Comparison of ENCODE assay signal across 9 cellular contexts in genomic region chr11:2940166-2940929, GRCh38. TPM values are rescaled to one million over a fixed set of nuclear protein-coding genes. Genes with fewer than 3 reads are reported as not detected.
A peak's percentile ranks its signal among the peaks of the same experiment; 100 is the strongest.
DNase-seq lines count a peak whose midpoint lies in the region; ATAC-seq, FAIRE-seq and TF ChIP-seq lines count a peak whose summit lies in the region.
"Had no signal": no experiment of that assay in that cellular context is flagged by ENCODE, and none has a peak within 500 bp of the region (broad histone marks: within the 10 kb centered on the region; RNA-seq: fewer than 3 reads in every experiment).

No MANE protein-coding gene starts in this region.

- no peak overlapping the region for H2AFZ ChIP-seq in HepG2 (ENCODE audit: low read length)

- peak overlapping the region; percentile 39 for H3K27ac Mint-ChIP-seq in activated naive CD8-positive, alpha-beta T cell treated with anti-CD3 and anti-CD28 coated beads, Interleukin-2, amount 50 U/mL, for 24 hours

- peaks cover 2 to 22% of the 10 kb centered on the region in 2 experiments; a peak in 3 of 5 replicates for H3K36me3 ChIP-seq in HepG2 (replicated peaks in 1 of 2; ENCODE audit: control insufficient read depth in 1 of 2, insufficient read depth in 2 of 2, low read length in 2 of 2)

- WGBS in HepG2 (ENCODE audit: low lambda C conversion rate), result 67% methylated on average over 5 of the region's 15 CpGs

- H3K4me1 Mint-ChIP-seq in activated naive CD8-positive, alpha-beta T cell treated with anti-CD3 and anti-CD28 coated beads, Interleukin-2, amount 50 U/mL, for 24 hours, result peaks cover 20% of the 10 kb centered on the region

- CTCF ChIA-PET in HepG2 (lab: Yijun Ruan, JAX; ENCODE audit: low intra/inter-chr PET ratio, low total read pairs), result no interaction called here

- H3K4me3 Mint-ChIP-seq in activated naive CD8-positive, alpha-beta T cell treated with anti-CD3 and anti-CD28 coated beads, Interleukin-2, amount 50 U/mL, for 24 hours, result no peak overlapping the region

- H3K27me3 Mint-ChIP-seq in activated naive CD8-positive, alpha-beta T cell treated with anti-CD3 and anti-CD28 coated beads, Interleukin-2, amount 50 U/mL, for 24 hours, result no peaks in the 10 kb centered on the region

- no peak overlapping the region for H3K9ac ChIP-seq in HepG2 (ENCODE audit: insufficient read depth, low read depth, low read length)

- peaks cover 18% of the 10 kb centered on the region for H3K9me3 Mint-ChIP-seq in activated naive CD8-positive, alpha-beta T cell treated with anti-CD3 and anti-CD28 coated beads, Interleukin-2, amount 50 U/mL, for 24 hours

- no peak overlapping the region for H3K4me2 ChIP-seq in HepG2 (ENCODE audit: low read depth, low read length)

- no peaks in the 10 kb centered on the region for H3K79me2 ChIP-seq in HepG2 (ENCODE audit: insufficient read depth, low read length)

- H3K9me3 ChIP-seq in HepG2 (ENCODE audit: low read length), result peaks cover 15% of the 10 kb centered on the region; the same call in 1 of the 2 replicates

- DNase-seq in AG20443 (ENCODE audit: low spot score) (peak; percentile 76), HT-29 (ENCODE audit: low spot score) (peak; percentile 83), HepG2 (ENCODE audit: low spot score) (peak; percentile 46), GM10266 (ENCODE audit: extremely low spot score) (no peak)
- peak; percentile 41 for DNase-seq in activated naive CD8-positive, alpha-beta T cell treated with anti-CD3 and anti-CD28 coated beads, Interleukin-2, amount 50 U/mL, for 24 hours

- in situ Hi-C loops in HepG2 (cut with HindIII; ENCODE audit: extremely low pct_ligation_motif_present, low pct_unique_long_range_greater_than_20kb), result no loop called here

- intact Hi-C loops in HepG2 (cut with micrococcal nuclease; ENCODE audit: unreplicated experiment), result no loop called here

- TF ChIP-seq CTCF in HepG2 (CRISPR knock-in tag; IDR thresholded peaks at IDR 0.05) (no peak), GM10266 (IDR thresholded peaks at IDR 0.05; ENCODE audit: control insufficient read depth, insufficient read depth, low read depth, missing control alignments) (no peak)

- POLR2A ChIA-PET in HepG2 (lab: Yijun Ruan, JAX), result no interaction called here

- TF ChIP-seq POLR2A in HepG2 (IDR thresholded peaks at IDR 0.05; ENCODE audit: insufficient read depth in 1 of 2, low read depth in 2 of 2, low read length in 2 of 2), result 0 out of 4 replicates have a peak, but pooled peaks have one; percentile 23 to 27

- peaks cover 12% of the 10 kb centered on the region; the same call in 1 of the 2 replicates for H4K20me1 ChIP-seq in HepG2 (ENCODE audit: insufficient read depth, low read length)

- BruUV-seq in HepG2 (replicated peaks; lab: Mats Ljungman, UMichigan), result no TSS peak

- H3K4me1 ChIP-seq in HepG2 (ENCODE audit: insufficient read depth, low read length), result peaks cover 14% of the 10 kb centered on the region

- TF ChIP-seq EP300 in HepG2 (IDR thresholded peaks at IDR 0.05; ENCODE audit: low read depth in 2 of 2, low read length in 2 of 2) (no peak), HepG2 (CRISPR knock-in tag; IDR thresholded peaks at IDR 0.05; ENCODE audit: borderline replicate concordance) (no peak)

- H3K36me3 Mint-ChIP-seq in activated naive CD8-positive, alpha-beta T cell treated with anti-CD3 and anti-CD28 coated beads, Interleukin-2, amount 50 U/mL, for 24 hours (ENCODE audit: low read depth), result peaks cover 33% of the 10 kb centered on the region

- no peak for TF ChIP-seq RAD21 in HepG2 (CRISPR knock-in tag; IDR thresholded peaks at IDR 0.05)

- no peaks in the 10 kb centered on the region for H3K27me3 ChIP-seq in HepG2 (ENCODE audit: control insufficient read depth in 1 of 2, insufficient read depth in 2 of 2, low read length in 2 of 2)

- peak; percentile 60 for ATAC-seq in activated naive CD8-positive, alpha-beta T cell treated with anti-CD3 and anti-CD28 coated beads, Interleukin-2, amount 50 U/mL, for 24 hours
- peak; percentile 56 for ATAC-seq in HepG2
- ATAC-seq in HG03439 (IDR thresholded peaks at IDR 0.05; ENCODE audit: unreplicated experiment), result no peak
- no peak for ATAC-seq in HG03469 (IDR thresholded peaks at IDR 0.05; ENCODE audit: unreplicated experiment)
- ATAC-seq in GM18498 (IDR thresholded peaks at IDR 0.05; ENCODE audit: unreplicated experiment), result no peak

- H3K4me3 ChIP-seq in HepG2 (replicated peaks in 1 of 3; ENCODE audit: insufficient read depth in 1 of 3, low read depth in 2 of 3, low read length in 3 of 3), result no peak overlapping the region

- no peak for FAIRE-seq in HepG2 (lab: Jason Lieb, UNC)
- FAIRE-seq: islet of Langerhans had no signal

- H3K27ac ChIP-seq in HepG2 (ENCODE audit: extremely low read length, insufficient read depth, low read length), result peak overlapping the region; percentile 13

RNA-seq across cellular contexts. Expression of gene PHLDA2, which starts 11.1 kb away (rescaled TPM):
- 345 and 406 TPM in 2 replicates for total RNA-seq in HT-29 (2014; rRNA removed; shearing (Covaris generic))
- 0.36 and 0.55 TPM in 2 replicates for total RNA-seq in HepG2 (2016; rRNA removed; fragmentation: Illumina TruSeq; extraction: Trizol)
- 0.40 TPM in 1 of 2 replicates, not detected in the other for total RNA-seq in HepG2 (2016; cell fraction: cytosol; rRNA removed; fragmentation: Illumina TruSeq; extraction: Trizol; ENCODE audit: low read depth)
- total RNA-seq in HepG2 (2016; cell fraction: insoluble cytoplasmic fraction; rRNA removed; fragmentation: Illumina TruSeq; extraction: Trizol), result 0.27 and 0.56 TPM in 2 replicates
- 0.31 and 0.65 TPM in 2 replicates for total RNA-seq in HepG2 (2016; cell fraction: membrane; rRNA removed; fragmentation: Illumina TruSeq; extraction: Trizol)
- not detected in 2 replicates for total RNA-seq in HepG2 (2016; cell fraction: nucleus; rRNA removed; fragmentation: Illumina TruSeq; extraction: Trizol)
- polyA plus RNA-seq in HepG2 (2011; rRNA removed), result 0.78 and 1.5 TPM in 2 replicates
- polyA plus RNA-seq in HepG2 (2011; cell fraction: cytosol; rRNA removed), result 2.2 and 3.8 TPM in 2 replicates
- polyA plus RNA-seq in HepG2 (2011; cell fraction: nucleus; rRNA removed), result 3.7 and 3.9 TPM in 2 replicates
- polyA plus RNA-seq in HepG2 (2012), result 1.5 and 2.9 TPM in 2 replicates
- 1.1 and 1.5 TPM in 2 replicates for polyA plus RNA-seq in HepG2 (2016; cell fraction: cytosol; fragmentation: Illumina TruSeq; extraction: Trizol; ENCODE audit: low read depth)
- 2.2 and 2.4 TPM in 2 replicates for polyA plus RNA-seq in HepG2 (2016; cell fraction: insoluble cytoplasmic fraction; fragmentation: Illumina TruSeq; extraction: Trizol; ENCODE audit: low read depth)
- 1.2 and 1.5 TPM in 2 replicates for polyA plus RNA-seq in HepG2 (2016; cell fraction: membrane; fragmentation: Illumina TruSeq; extraction: Trizol; ENCODE audit: low read depth)
- 2.0 and 2.5 TPM in 2 replicates for polyA plus RNA-seq in HepG2 (2016; cell fraction: nucleus; fragmentation: Illumina TruSeq; extraction: Trizol; ENCODE audit: insufficient read depth, low read depth)
- polyA minus RNA-seq in HepG2 (2011; rRNA and poly(A)+ RNA removed; ENCODE audit: low replicate concordance), result 1.2 and 12.9 TPM in 2 replicates
- 0.88 and 1.4 TPM in 2 replicates for polyA minus RNA-seq in HepG2 (2011; cell fraction: cytosol; rRNA and poly(A)+ RNA removed)
- polyA minus RNA-seq in HepG2 (2011; cell fraction: nucleus; rRNA and poly(A)+ RNA removed), result 0.64 and 0.87 TPM in 2 replicates

RNA-seq across cellular contexts. Expression of gene NAP1L4, which starts 51.8 kb away (rescaled TPM):
- 114 and 116 TPM in 2 replicates for total RNA-seq in HT-29 (2014; rRNA removed; shearing (Covaris generic))
- total RNA-seq in HepG2 (2016; rRNA removed; fragmentation: Illumina TruSeq; extraction: Trizol), result 186 and 213 TPM in 2 replicates
- total RNA-seq in HepG2 (2016; cell fraction: cytosol; rRNA removed; fragmentation: Illumina TruSeq; extraction: Trizol; ENCODE audit: low read depth), result 229 and 281 TPM in 2 replicates
- 181 and 200 TPM in 2 replicates for total RNA-seq in HepG2 (2016; cell fraction: insoluble cytoplasmic fraction; rRNA removed; fragmentation: Illumina TruSeq; extraction: Trizol)
- 147 and 170 TPM in 2 replicates for total RNA-seq in HepG2 (2016; cell fraction: membrane; rRNA removed; fragmentation: Illumina TruSeq; extraction: Trizol)
- total RNA-seq in HepG2 (2016; cell fraction: nucleus; rRNA removed; fragmentation: Illumina TruSeq; extraction: Trizol), result 186 and 203 TPM in 2 replicates
- polyA plus RNA-seq in HepG2 (2011; rRNA removed), result 64.0 and 71.5 TPM in 2 replicates
- polyA plus RNA-seq in HepG2 (2011; cell fraction: cytosol; rRNA removed), result 60.2 and 65.1 TPM in 2 replicates
- polyA plus RNA-seq in HepG2 (2011; cell fraction: nucleus; rRNA removed), result 112 TPM in 2 replicates
- 74.7 and 106 TPM in 2 replicates for polyA plus RNA-seq in HepG2 (2012)
- polyA plus RNA-seq in HepG2 (2016; cell fraction: cytosol; fragmentation: Illumina TruSeq; extraction: Trizol; ENCODE audit: low read depth), result 32.0 and 34.1 TPM in 2 replicates
- polyA plus RNA-seq in HepG2 (2016; cell fraction: insoluble cytoplasmic fraction; fragmentation: Illumina TruSeq; extraction: Trizol; ENCODE audit: low read depth), result 187 and 197 TPM in 2 replicates
- polyA plus RNA-seq in HepG2 (2016; cell fraction: membrane; fragmentation: Illumina TruSeq; extraction: Trizol; ENCODE audit: low read depth), result 60.2 and 61.8 TPM in 2 replicates
- 171 and 202 TPM in 2 replicates for polyA plus RNA-seq in HepG2 (2016; cell fraction: nucleus; fragmentation: Illumina TruSeq; extraction: Trizol; ENCODE audit: insufficient read depth, low read depth)
- polyA minus RNA-seq in HepG2 (2011; rRNA and poly(A)+ RNA removed; ENCODE audit: low replicate concordance), result 61.7 and 117 TPM in 2 replicates
- 46.9 and 61.0 TPM in 2 replicates for polyA minus RNA-seq in HepG2 (2011; cell fraction: cytosol; rRNA and poly(A)+ RNA removed)
- polyA minus RNA-seq in HepG2 (2011; cell fraction: nucleus; rRNA and poly(A)+ RNA removed), result 150 and 156 TPM in 2 replicates

RNA-seq across cellular contexts. Expression of gene CDKN1C, which starts 54.8 kb away (rescaled TPM):
- 5.3 and 9.1 TPM in 2 replicates for total RNA-seq in HT-29 (2014; rRNA removed; shearing (Covaris generic))
- not detected in 2 replicates for total RNA-seq in HepG2 (2016; rRNA removed; fragmentation: Illumina TruSeq; extraction: Trizol)
- total RNA-seq in HepG2 (2016; cell fraction: cytosol; rRNA removed; fragmentation: Illumina TruSeq; extraction: Trizol; ENCODE audit: low read depth), result not detected in 2 replicates
- total RNA-seq in HepG2 (2016; cell fraction: insoluble cytoplasmic fraction; rRNA removed; fragmentation: Illumina TruSeq; extraction: Trizol), result not detected in 2 replicates
- not detected in 2 replicates for total RNA-seq in HepG2 (2016; cell fraction: membrane; rRNA removed; fragmentation: Illumina TruSeq; extraction: Trizol)
- total RNA-seq in HepG2 (2016; cell fraction: nucleus; rRNA removed; fragmentation: Illumina TruSeq; extraction: Trizol), result not detected in 2 replicates
- not detected in 2 replicates for polyA plus RNA-seq in HepG2 (2011; rRNA removed)
- polyA plus RNA-seq in HepG2 (2011; cell fraction: cytosol; rRNA removed), result not detected in 2 replicates
- 0.10 and 0.23 TPM in 2 replicates for polyA plus RNA-seq in HepG2 (2011; cell fraction: nucleus; rRNA removed)
- polyA plus RNA-seq in HepG2 (2012), result not detected in 2 replicates
- not detected in 2 replicates for polyA plus RNA-seq in HepG2 (2016; cell fraction: cytosol; fragmentation: Illumina TruSeq; extraction: Trizol; ENCODE audit: low read depth)
- not detected in 2 replicates for polyA plus RNA-seq in HepG2 (2016; cell fraction: insoluble cytoplasmic fraction; fragmentation: Illumina TruSeq; extraction: Trizol; ENCODE audit: low read depth)
- not detected in 2 replicates for polyA plus RNA-seq in HepG2 (2016; cell fraction: membrane; fragmentation: Illumina TruSeq; extraction: Trizol; ENCODE audit: low read depth)
- not detected in 2 replicates for polyA plus RNA-seq in HepG2 (2016; cell fraction: nucleus; fragmentation: Illumina TruSeq; extraction: Trizol; ENCODE audit: insufficient read depth, low read depth)
- 17.4 TPM in 1 of 2 replicates, not detected in the other for polyA minus RNA-seq in HepG2 (2011; rRNA and poly(A)+ RNA removed; ENCODE audit: low replicate concordance)
- 0.30 and 0.70 TPM in 2 replicates for polyA minus RNA-seq in HepG2 (2011; cell fraction: cytosol; rRNA and poly(A)+ RNA removed)
- polyA minus RNA-seq in HepG2 (2011; cell fraction: nucleus; rRNA and poly(A)+ RNA removed), result 0.52 TPM in 1 of 2 replicates, not detected in the other

Comparison
In these comparisons a context has a peak if more than half of its experiments do, and no peak if none do; other contexts are left out.
1. ATAC-seq: peak in activated naive CD8-positive, alpha-beta T cell treated with anti-CD3 and anti-CD28 coated beads, Interleukin-2, amount 50 U/mL, for 24 hours (single experiment) and HepG2 (single experiment); none in HG03439 (single experiment), HG03469 (single experiment) and GM18498 (single experiment).
2. RNA of gene PHLDA2, which starts 11.1 kb away (total RNA-seq): 345 to 406 TPM in HT-29; 0.27 to 0.65 TPM in HepG2; every median in the first group is over 100 times any median in the second.